7 cellular contexts compared by ENCODE assay signal in the genomic region with DNA sequence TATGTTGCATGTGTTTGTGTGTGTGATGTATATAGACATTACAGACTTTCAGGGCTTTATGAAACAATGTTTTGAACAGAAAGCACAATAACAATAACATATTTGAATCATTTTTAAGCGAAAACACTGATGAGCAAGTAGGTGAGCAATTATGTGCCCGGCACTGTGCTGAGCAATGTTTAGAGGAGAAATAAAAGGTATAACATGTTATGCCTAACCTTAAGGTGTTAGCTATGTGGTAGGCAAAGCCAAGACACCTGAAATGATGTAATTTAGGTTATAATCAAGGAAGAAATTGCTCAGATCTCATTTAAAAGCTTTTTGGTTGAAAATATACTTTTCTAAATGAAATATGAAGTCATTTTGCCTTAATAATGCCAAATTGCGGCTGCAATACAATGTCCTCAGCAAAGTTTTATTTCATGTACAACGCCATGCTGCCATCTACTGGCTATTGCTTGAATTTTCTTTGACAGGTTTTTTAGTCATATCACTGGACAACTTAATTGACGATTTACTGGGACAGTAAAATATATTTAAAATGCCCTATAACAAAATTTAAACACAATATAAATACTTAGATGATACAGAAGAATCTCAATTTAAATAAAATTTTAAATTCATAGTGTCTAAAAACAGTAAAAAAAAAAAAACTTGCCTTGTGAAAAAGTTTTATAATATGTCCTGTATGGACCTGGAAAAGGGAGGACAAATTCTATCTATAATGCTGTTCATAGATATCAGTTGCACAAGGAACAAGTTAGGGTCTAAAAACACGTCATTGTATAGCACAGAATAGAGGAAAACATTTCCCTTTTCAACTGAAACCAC.
DNase-seq lines count a peak whose midpoint lies in the region; ATAC-seq and TF ChIP-seq lines count a peak whose summit lies in the region.

No MANE protein-coding gene starts in this region.

- ATAC-seq in GM19023 (IDR thresholded peaks at IDR 0.05; ENCODE audit: unreplicated experiment) (peak; percentile 67), upper lobe of left lung (ENCODE audit: low FRiP score in 2 of 2) (peak in 1 of 2 donors; percentile 69)

- WGBS in upper lobe of left lung, 2 donors = 18 to 19% methylated on average over 6 of the region's 6 CpGs

- H3K27me3 ChIP-seq in upper lobe of left lung = no peaks in the 10 kb centered on the region

- DNase-seq in DMS153 treated with DMSO at 0.1 percent for 48 hours (lab: John Stamatoyannopoulos, UW; ENCODE audit: unreplicated experiment) (peak; percentile 53), HK-2 (ENCODE audit: unreplicated experiment) (peak; percentile 19), SK-MEL-5 (ENCODE audit: low read depth, low spot score) (peak; percentile 62), cerebellum (ENCODE audit: low spot score) (peak; percentile 51), medulla oblongata (ENCODE audit: extremely low spot score) (peak; percentile 86), upper lobe of left lung (no peak)

- in situ Hi-C loops in SK-MEL-5 (cut with HindIII; ENCODE audit: low pct_unique_long_range_greater_than_20kb, low sequenced_read_pairs) = no loop called here

- peaks cover 0 to 15% (median 9%) of the 10 kb centered on the region in 4 donors for H3K4me1 ChIP-seq in upper lobe of left lung

- H3K27ac ChIP-seq in upper lobe of left lung = no peak overlapping the region

- H3K36me3 ChIP-seq in upper lobe of left lung = no peaks in the 10 kb centered on the region

- TF ChIP-seq EP300 in upper lobe of left lung (IDR thresholded peaks at IDR 0.05) = no peak

- no peaks in the 10 kb centered on the region for H3K9me3 ChIP-seq in upper lobe of left lung

- TF ChIP-seq POLR2A in upper lobe of left lung (IDR thresholded peaks at IDR 0.05) = no peak

- peak; percentile 55 to 75 (median 68) for TF ChIP-seq CTCF in upper lobe of left lung (IDR thresholded peaks at IDR 0.05)

- H3K4me3 ChIP-seq in upper lobe of left lung = no peak overlapping the region

Comparison
In these comparisons a context has a peak if more than half of its experiments do, and no peak if none do; other contexts are left out.
1. DNase-seq: peak in DMS153 treated with DMSO at 0.1 percent for 48 hours (single experiment), HK-2 (single experiment), SK-MEL-5 (single experiment), cerebellum (single experiment) and medulla oblongata (single experiment); none in upper lobe of left lung (0 of 2).